ENCODE assay signal across 13 cellular contexts in genomic region chr5:17907094-17907493, GRCh38.
DNase-seq lines count a peak whose midpoint lies in the region; ATAC-seq and TF ChIP-seq lines count a peak whose summit lies in the region.
"Had no signal": no experiment of that assay in that cellular context is flagged by ENCODE, and none has a peak within 500 bp of the region (broad histone marks: within the 10 kb centered on the region; RNA-seq: fewer than 3 reads in every experiment).

No MANE protein-coding gene starts in this region.

- DNase-seq in osteoblast (ENCODE audit: insufficient read length, low spot score, missing footprints) (peak; percentile 49), ACHN (no peak), 8988T (no peak)
- DNase-seq: activated T-cell treated with anti-CD3 and anti-CD28 coated beads, Interleukin-2, amount 50 U/mL, for 1 hour; CD4-positive, CD25-positive, alpha-beta regulatory T cell; transverse colon had no signal

- H3K4me2 ChIP-seq in osteoblast (ENCODE audit: insufficient read depth, low read length), result no peak overlapping the region
- H3K4me2 ChIP-seq: neural progenitor cell had no signal

- in situ Hi-C loops in ACHN (cut with HindIII; ENCODE audit: low pct_ligation_motif_present, low pct_unique_long_range_greater_than_20kb, low sequenced_read_pairs), result no loop called here

- no peaks in the 10 kb centered on the region for H3K36me3 ChIP-seq in osteoblast (ENCODE audit: insufficient read depth, low read length)
- H3K36me3 ChIP-seq: gastroesophageal sphincter, neural progenitor cell, right atrium auricular region, transverse colon had no signal

- no peaks in the 10 kb centered on the region for H4K20me1 ChIP-seq in osteoblast (ENCODE audit: insufficient read depth, low read length)

- H3K4me3 ChIP-seq in osteoblast (ENCODE audit: insufficient read depth, low read length), result no peak overlapping the region
- H3K4me3 ChIP-seq: gastroesophageal sphincter, neural progenitor cell, right atrium auricular region, transverse colon had no signal

- no peaks in the 10 kb centered on the region for H3K4me1 ChIP-seq in osteoblast (ENCODE audit: insufficient read depth, low read length)
- H3K4me1 ChIP-seq: gastroesophageal sphincter, neural progenitor cell, right atrium auricular region, transverse colon had no signal

- no peaks in the 10 kb centered on the region for H3K27me3 ChIP-seq in osteoblast (ENCODE audit: insufficient read depth, low read length)
- H3K27me3 ChIP-seq: gastroesophageal sphincter, neural progenitor cell, right atrium auricular region, transverse colon had no signal

- H3K79me2 ChIP-seq in osteoblast (ENCODE audit: insufficient read depth, low read length), result no peaks in the 10 kb centered on the region

- ATAC-seq in GM19395 (IDR thresholded peaks at IDR 0.05; ENCODE audit: unreplicated experiment) (peak; percentile 65), HG02623 (IDR thresholded peaks at IDR 0.05; ENCODE audit: unreplicated experiment) (peak; percentile 61), HG03442 (IDR thresholded peaks at IDR 0.05; ENCODE audit: unreplicated experiment) (peak; percentile 88), HG03025 (IDR thresholded peaks at IDR 0.05; ENCODE audit: low FRiP score, unreplicated experiment) (no peak)
- ATAC-seq: gastroesophageal sphincter had no signal

- no peak for TF ChIP-seq CTCF in osteoblast (IDR thresholded peaks at IDR 0.05; ENCODE audit: extremely low read depth, low read depth, low read length)

- no peak overlapping the region for H2AFZ ChIP-seq in osteoblast (ENCODE audit: low read length)
- H2AFZ ChIP-seq: neural progenitor cell had no signal

- H3K9me3 ChIP-seq in osteoblast (ENCODE audit: low read depth, low read length), result no peaks in the 10 kb centered on the region
- H3K9me3 ChIP-seq: transverse colon had no signal

- H3K27ac ChIP-seq in osteoblast (ENCODE audit: low read depth, low read length), result no peak overlapping the region
- H3K27ac ChIP-seq: gastroesophageal sphincter, neural progenitor cell, right atrium auricular region, transverse colon had no signal
